8 cellular contexts compared by ENCODE assay signal in genomic region chr5:170681013-170681433, GRCh38.
DNase-seq lines count a peak whose midpoint lies in the region; ATAC-seq lines count a peak whose summit lies in the region.

No MANE protein-coding gene starts in this region.

- H3K9me3 Mint-ChIP-seq in activated naive CD8-positive, alpha-beta T cell treated with anti-CD3 and anti-CD28 coated beads for 36 hours: no peaks in the 10 kb centered on the region

- H3K36me3 Mint-ChIP-seq in activated naive CD8-positive, alpha-beta T cell treated with anti-CD3 and anti-CD28 coated beads for 36 hours: no peaks in the 10 kb centered on the region

- DNase-seq in AG20443 (ENCODE audit: low spot score) (peak; percentile 83), KBM-7 (peak; percentile 71), islet precursor cell (peak; percentile 82), GF-D8 (lab: John Stamatoyannopoulos, UW) (no peak)
- peak; percentile 69 for DNase-seq in activated naive CD8-positive, alpha-beta T cell treated with anti-CD3 and anti-CD28 coated beads for 36 hours
- peak; percentile 15 for DNase-seq in stimulated activated CD8-positive, alpha-beta memory T cell treated with anti-CD3 and anti-CD28 coated beads, Interleukin-7, amount 100 ng/mL, for 24 hours (ENCODE audit: low read depth)

- peaks cover 6% of the 10 kb centered on the region for H3K4me1 Mint-ChIP-seq in activated naive CD8-positive, alpha-beta T cell treated with anti-CD3 and anti-CD28 coated beads for 36 hours

- in situ Hi-C loops in KBM-7 (cut with MboI; ENCODE audit: low pct_unique_long_range_greater_than_20kb, low sequenced_read_pairs): no loop called here

- ATAC-seq in GM19455 (IDR thresholded peaks at IDR 0.05; ENCODE audit: unreplicated experiment): peak; percentile 76
- ATAC-seq in HG03025 (IDR thresholded peaks at IDR 0.05; ENCODE audit: low FRiP score, unreplicated experiment): no peak

- peaks cover 65% of the 10 kb centered on the region for H3K27me3 Mint-ChIP-seq in activated naive CD8-positive, alpha-beta T cell treated with anti-CD3 and anti-CD28 coated beads for 36 hours

- H3K4me3 Mint-ChIP-seq in activated naive CD8-positive, alpha-beta T cell treated with anti-CD3 and anti-CD28 coated beads for 36 hours: no peak overlapping the region

- H3K27ac Mint-ChIP-seq in activated naive CD8-positive, alpha-beta T cell treated with anti-CD3 and anti-CD28 coated beads for 36 hours: no peak overlapping the region
